Comparison of ENCODE assay signal across 22 cellular contexts in genomic region chr5:149597618-149598017, GRCh38. TPM values are rescaled to one million over a fixed set of nuclear protein-coding genes. Genes with fewer than 3 reads are reported as not detected.
DNase-seq lines count a peak whose midpoint lies in the region; ATAC-seq and TF ChIP-seq lines count a peak whose summit lies in the region.
"Had no signal": no experiment of that assay in that cellular context is flagged by ENCODE, and none has a peak within 500 bp of the region (broad histone marks: within the 10 kb centered on the region; RNA-seq: fewer than 3 reads in every experiment).

No MANE protein-coding gene starts in this region.

- H2BK12ac ChIP-seq in trophoblast cell (ENCODE audit: low read length): no peak overlapping the region

- H3K79me2 ChIP-seq in trophoblast cell (ENCODE audit: control insufficient read depth, insufficient read depth, low read length, poor library complexity): no peaks in the 10 kb centered on the region

- no peak overlapping the region for H4K12ac ChIP-seq in trophoblast cell (ENCODE audit: low read depth, low read length)

- intact Hi-C loops in left ventricle myocardium inferior (cut with micrococcal nuclease): no loop called here
- intact Hi-C loops in left ventricle myocardium superior (cut with micrococcal nuclease): no loop called here
- intact Hi-C loops in uterus (cut with DNase I; ENCODE audit: low total_unique reads): no loop called here

- H3K27ac ChIP-seq in left ventricle myocardium inferior (replicated peaks) (peak overlapping the region; percentile 78), epithelial cell of prostate (peak overlapping the region; percentile 43), trophoblast cell (ENCODE audit: low read depth, low read length) (no peak overlapping the region), uterus (peak overlapping the region; percentile 7 to 46)
- H3K27ac ChIP-seq: A549 had no signal

- H3K23ac ChIP-seq in trophoblast cell (ENCODE audit: low read length): no peak overlapping the region

- H3K4me1 Mint-ChIP-seq in osteocyte (ENCODE audit: unreplicated experiment): peaks cover 38% of the 10 kb centered on the region

- H3K36me3 ChIP-seq in left ventricle myocardium inferior: peaks cover 39% of the 10 kb centered on the region
- no peaks in the 10 kb centered on the region for H3K36me3 ChIP-seq in trophoblast cell (ENCODE audit: control insufficient read depth in 1 of 2, insufficient read depth in 2 of 2, low read length in 2 of 2)
- H3K36me3 ChIP-seq in uterus: no peaks in the 10 kb centered on the region

- no peak overlapping the region for H2BK120ac ChIP-seq in trophoblast cell (ENCODE audit: insufficient read depth, low read length, poor library complexity)

- H3K79me1 ChIP-seq in trophoblast cell (ENCODE audit: low read length): peaks cover 4% of the 10 kb centered on the region

- no peak overlapping the region for H2AK5ac ChIP-seq in trophoblast cell (ENCODE audit: low read length)

- no peak overlapping the region for H3K4me3 Mint-ChIP-seq in osteocyte (ENCODE audit: unreplicated experiment)
- H3K4me3 Mint-ChIP-seq: CD4-positive, alpha-beta T cell had no signal

- H3K4ac ChIP-seq in trophoblast cell (ENCODE audit: low read depth, low read length): no peak overlapping the region

- no peak overlapping the region for H2AFZ ChIP-seq in trophoblast cell (ENCODE audit: insufficient read depth, low read length, poor library complexity)

- H3K9me3 ChIP-seq in left ventricle myocardium inferior (replicated peaks) (no peaks in the 10 kb centered on the region), trophoblast cell (ENCODE audit: insufficient read depth, low read depth, low read length) (no peaks in the 10 kb centered on the region), uterus (no peaks in the 10 kb centered on the region)
- H3K9me3 ChIP-seq: A549 had no signal

- DNase-seq in left ventricle myocardium inferior (no peak), left ventricle myocardium superior (no peak), epithelial cell of prostate (ENCODE audit: low read depth, low spot score) (no peak), trophoblast cell (peak in 1 of 2 donors; percentile 40), uterus (no peak), retina (no peak), NCI-H2081 (lab: John Stamatoyannopoulos, UW) (no peak), osteocyte (ENCODE audit: extremely low spot score, unreplicated experiment) (no peak)
- DNase-seq: CD4-positive, alpha-beta T cell; DMS153; EL; GOT3; KG1; MV-4-11; NCI-H1417; NCI-H187; NCI-H226; NCI-H524; NCI-H82; OCI-M1; SHP77 treated with DMSO at 0.1 percent for 48 hours had no signal

- no peaks in the 10 kb centered on the region for H3K27me3 ChIP-seq in left ventricle myocardium inferior (ENCODE audit: low read depth)
- no peaks in the 10 kb centered on the region for H3K27me3 ChIP-seq in trophoblast cell (ENCODE audit: insufficient read depth, low read length)
- H3K27me3 ChIP-seq in uterus: no peaks in the 10 kb centered on the region

- no peak overlapping the region for H2BK5ac ChIP-seq in trophoblast cell (ENCODE audit: low read depth, low read length, poor library complexity)

- H3K36me3 Mint-ChIP-seq in osteocyte (ENCODE audit: unreplicated experiment): peaks cover 20% of the 10 kb centered on the region

- H3K14ac ChIP-seq in trophoblast cell (ENCODE audit: low read length): no peak overlapping the region

- no CpG with 5 or more reads among the region's 7 CpGs for WGBS in trophoblast cell (ENCODE audit: extremely low coverage, insufficient coverage, insufficient read length)

- no peak overlapping the region for H4K8ac ChIP-seq in trophoblast cell (ENCODE audit: low read depth, low read length)

- no peaks in the 10 kb centered on the region for H3K27me3 Mint-ChIP-seq in osteocyte (ENCODE audit: unreplicated experiment)
- H3K27me3 Mint-ChIP-seq: CD4-positive, alpha-beta T cell had no signal

- H3K4me2 ChIP-seq in trophoblast cell (ENCODE audit: low read length): no peak overlapping the region
- H3K4me2 ChIP-seq: A549 had no signal

- H3K9me3 Mint-ChIP-seq in osteocyte (ENCODE audit: unreplicated experiment): no peaks in the 10 kb centered on the region
- H3K9me3 Mint-ChIP-seq: CD4-positive, alpha-beta T cell had no signal

- TF ChIP-seq CTCF in left ventricle myocardium inferior (IDR thresholded peaks at IDR 0.05; ENCODE audit: borderline replicate concordance) (no peak), uterus (IDR thresholded peaks at IDR 0.05) (no peak), osteocyte (IDR thresholded peaks at IDR 0.05) (no peak)

- no peak overlapping the region for H4K91ac ChIP-seq in trophoblast cell (ENCODE audit: low read depth, low read length)

- H3K4me1 ChIP-seq in left ventricle myocardium inferior (peaks cover 47% of the 10 kb centered on the region), trophoblast cell (ENCODE audit: control insufficient read depth in 1 of 2, insufficient read depth in 2 of 2, low read length in 2 of 2) (no peaks in the 10 kb centered on the region), uterus (no peaks in the 10 kb centered on the region)

- H3K18ac ChIP-seq in trophoblast cell (ENCODE audit: low read length): no peak overlapping the region

- ATAC-seq in left ventricle myocardium superior: no peak
- ATAC-seq: A549 had no signal

- H3K4me3 ChIP-seq in left ventricle myocardium inferior: no peak overlapping the region
- no peak overlapping the region for H3K4me3 ChIP-seq in trophoblast cell (ENCODE audit: low read depth, low read length)
- H3K4me3 ChIP-seq in uterus: no peak overlapping the region
- H3K4me3 ChIP-seq: A549 had no signal

- H3K27ac Mint-ChIP-seq in osteocyte (ENCODE audit: unreplicated experiment): no peak overlapping the region
- H3K27ac Mint-ChIP-seq: CD4-positive, alpha-beta T cell had no signal

- peak overlapping the region; percentile 38 for H3K9ac ChIP-seq in trophoblast cell (ENCODE audit: low read length)

- no peak for TF ChIP-seq POLR2A in uterus (IDR thresholded peaks at IDR 0.05)

RNA-seq across cellular contexts. Expression of gene ARHGEF37, which starts 16.3 kb away (rescaled TPM):
- 22.8 TPM for total RNA-seq in left ventricle myocardium inferior
- 32.8 TPM for total RNA-seq in left ventricle myocardium superior
- 0.89 and 0.93 TPM in 2 replicates for polyA plus RNA-seq in trophoblast cell (2013)
- 10 to 100 TPM in 1 of 4 donors, 1 to 10 TPM in 3; 4.6 to 10.4 (median 7.9) TPM for total RNA-seq in uterus
- 8.9 and 10.5 TPM in 2 replicates for total RNA-seq in osteocyte

RNA-seq across cellular contexts. Expression of gene CSNK1A1, which starts 46.4 kb away (rescaled TPM):
- 180 TPM for total RNA-seq in left ventricle myocardium inferior
- 214 TPM for total RNA-seq in left ventricle myocardium superior
- 307 TPM in 2 replicates for polyA plus RNA-seq in trophoblast cell (2013)
- total RNA-seq in uterus: 100 to 1,000 TPM; 101 to 326 (median 205) TPM
- total RNA-seq in osteocyte: 278 and 282 TPM in 2 replicates
